Comparison of ENCODE assay signal across 17 cellular contexts in genomic region chr10:132107211-132107946, GRCh38. TPM values are rescaled to one million over a fixed set of nuclear protein-coding genes. Genes with fewer than 3 reads are reported as not detected.
DNase-seq lines count a peak whose midpoint lies in the region; ATAC-seq and TF ChIP-seq lines count a peak whose summit lies in the region.
"Had no signal": no experiment of that assay in that cellular context is flagged by ENCODE, and none has a peak within 500 bp of the region (broad histone marks: within the 10 kb centered on the region; RNA-seq: fewer than 3 reads in every experiment).

No MANE protein-coding gene starts in this region.

- H3K4me1 ChIP-seq in H9 (ENCODE audit: insufficient read depth, low read length) = no peaks in the 10 kb centered on the region
- no peaks in the 10 kb centered on the region for H3K4me1 ChIP-seq in endodermal cell (ENCODE audit: control insufficient read depth, insufficient read depth, low read length)
- H3K4me1 ChIP-seq: Caco-2, suprapubic skin had no signal

- H2AK5ac ChIP-seq in H9 (ENCODE audit: insufficient read length, low read length) = no peak overlapping the region

- intact Hi-C loops in posterior cingulate gyrus (cut with DNase I) = loop anchor here (5.0 kb wide), 1 partner anchor 35 kb away; no protein-coding TSS in a partner anchor

- H3K27me3 Mint-ChIP-seq in H9 (ENCODE audit: low read depth) (peaks cover 1% of the 10 kb centered on the region; the same call in 1 of the 2 replicates), endodermal cell (ENCODE audit: insufficient read depth) (peaks cover 40% of the 10 kb centered on the region)

- no peaks in the 10 kb centered on the region for H3K79me1 ChIP-seq in H9 (ENCODE audit: insufficient read depth, low read depth, low read length, poor library complexity, severe bottlenecking)

- H3K9me3 Mint-ChIP-seq in H9 (no peaks in the 10 kb centered on the region), endodermal cell (no peaks in the 10 kb centered on the region)

- H3K36me3 ChIP-seq in endodermal cell (ENCODE audit: control insufficient read depth, insufficient read depth, low read length) = no peaks in the 10 kb centered on the region
- H3K36me3 ChIP-seq: suprapubic skin had no signal

- H4K8ac ChIP-seq in H9 (replicated peaks; ENCODE audit: insufficient read length, low read depth, low read length) = no peak overlapping the region

- no peaks in the 10 kb centered on the region for H3K79me2 ChIP-seq in H9 (ENCODE audit: insufficient read depth, low read length)

- no peak overlapping the region for H3K18ac ChIP-seq in H9 (ENCODE audit: insufficient read length, low read depth, low read length)

- no peak overlapping the region for H2BK12ac ChIP-seq in H9 (ENCODE audit: insufficient read length, low read depth, low read length)

- H3K27me3 ChIP-seq in H9 (ENCODE audit: insufficient read depth, low read length) = no peaks in the 10 kb centered on the region
- no peaks in the 10 kb centered on the region for H3K27me3 ChIP-seq in endodermal cell (ENCODE audit: control insufficient read depth, insufficient read depth, low read length, poor library complexity, severe bottlenecking)
- H3K27me3 ChIP-seq: suprapubic skin had no signal

- H4K20me1 ChIP-seq in H9 (ENCODE audit: control insufficient read depth, insufficient read depth, insufficient read length) = no peaks in the 10 kb centered on the region

- H2BK5ac ChIP-seq in H9 (ENCODE audit: insufficient read length, low read length) = no peak overlapping the region

- DNase-seq in DMS79 treated with DMSO at 0.1 percent for 48 hours (lab: John Stamatoyannopoulos, UW) (peak; percentile 17), DMS79 (lab: John Stamatoyannopoulos, UW) (no peak), H9 (peak; percentile 23), endodermal cell (peak; percentile 36), posterior cingulate gyrus (peak in 6 of 10 donors; percentile 11 to 89 (median 59)), NK-92 (lab: John Stamatoyannopoulos, UW; ENCODE audit: unreplicated experiment) (no peak), NCI-H1048 (lab: John Stamatoyannopoulos, UW) (no peak)
- DNase-seq: 8988T, amniotic stem cell, HCEC 1CT, NCI-H2107 had no signal

- H3K56ac ChIP-seq in H9 (ENCODE audit: insufficient read length, low read depth, low read length) = no peak overlapping the region

- H3K27ac ChIP-seq in H9 (ENCODE audit: insufficient read length, low read depth, low read length) (no peak overlapping the region), endodermal cell (ENCODE audit: low read depth, low read length) (no peak overlapping the region)
- H3K27ac ChIP-seq: HL-60, SK-N-MC, suprapubic skin had no signal

- no peak overlapping the region for H2BK20ac ChIP-seq in H9 (ENCODE audit: low read depth, low read length, poor library complexity, severe bottlenecking)

- H3K9ac ChIP-seq in H9 (ENCODE audit: extremely low read depth, insufficient read length, low read length) (no peak overlapping the region), endodermal cell (ENCODE audit: extremely low read depth, low read length, poor library complexity, severe bottlenecking) (no peak overlapping the region)

- TF ChIP-seq CTCF in H9 (conservative IDR thresholded peaks at IDR 0.05) = no peak
- TF ChIP-seq CTCF in endodermal cell (conservative IDR thresholded peaks at IDR 0.05) = no peak

- no peaks in the 10 kb centered on the region for H3K23me2 ChIP-seq in H9 (ENCODE audit: insufficient read length, low read depth, low read length, poor library complexity, severe bottlenecking)

- no peak overlapping the region for H3T11ph ChIP-seq in H9 (ENCODE audit: low read length)

- no peak overlapping the region for H4K5ac ChIP-seq in H9 (ENCODE audit: insufficient read length, low read depth, low read length)

- ATAC-seq in GM19467 (IDR thresholded peaks at IDR 0.05; ENCODE audit: unreplicated experiment) = no peak

- no peak overlapping the region for H3K4me2 ChIP-seq in H9 (ENCODE audit: insufficient read depth, insufficient read length, low read length)

- no peak overlapping the region for H4K91ac ChIP-seq in H9 (ENCODE audit: insufficient read length, low read depth, low read length)

- no peaks in the 10 kb centered on the region for H3K4me1 Mint-ChIP-seq in H9
- peaks cover 10% of the 10 kb centered on the region for H3K4me1 Mint-ChIP-seq in endodermal cell

- no peaks in the 10 kb centered on the region for H3K9me3 ChIP-seq in H9 (ENCODE audit: control insufficient read depth, low read depth, low read length)
- H3K9me3 ChIP-seq in endodermal cell (ENCODE audit: control insufficient read depth, low read length) = no peaks in the 10 kb centered on the region
- H3K9me3 ChIP-seq: Caco-2, suprapubic skin had no signal

- H3K4me3 ChIP-seq in endodermal cell (ENCODE audit: low read length) = no peak overlapping the region
- H3K4me3 ChIP-seq: SK-N-MC, suprapubic skin had no signal

- H3K4me3 Mint-ChIP-seq in H9 (no peak overlapping the region), endodermal cell (no peak overlapping the region)

- WGBS in H9 (ENCODE audit: extremely low coverage, insufficient read length, low lambda C conversion rate) = no CpG with 5 or more reads among the region's 27 CpGs
- WGBS in endodermal cell (ENCODE audit: insufficient coverage in 1 of 2, insufficient read length in 1 of 2), 2 experiments = 94 to 95% methylated on average over 26 to 27 of the region's 27 CpGs

- H3K36me3 Mint-ChIP-seq in H9 (ENCODE audit: insufficient read depth in 1 of 3, low read depth in 3 of 3) = peaks cover 0 to 2% (median 0%) of the 10 kb centered on the region in 3 experiments; a peak in 1 of 7 replicates
- no peaks in the 10 kb centered on the region for H3K36me3 Mint-ChIP-seq in endodermal cell (ENCODE audit: low read depth)

- H2BK120ac ChIP-seq in H9 (ENCODE audit: low read depth, low read length, poor library complexity, severe bottlenecking) = no peak overlapping the region

- no peak overlapping the region for H3K4ac ChIP-seq in H9 (ENCODE audit: low read depth, low read length)

- H3K27ac Mint-ChIP-seq in H9 (no peak overlapping the region), endodermal cell (no peak overlapping the region)

- no peak overlapping the region; the same call in 1 of the 2 replicates for H3K14ac ChIP-seq in H9 (ENCODE audit: insufficient read depth, low read length)

- H3K23ac ChIP-seq in H9 (ENCODE audit: insufficient read length, low read depth, low read length) = no peak overlapping the region

- H2AFZ ChIP-seq in H9 (ENCODE audit: low read length) = no peak overlapping the region

- no peak overlapping the region for H2BK15ac ChIP-seq in H9 (ENCODE audit: low read depth, low read length)

RNA-seq across cellular contexts. Expression of gene JAKMIP3, which starts 41.6 kb away (rescaled TPM):
- 0.50 and 0.55 TPM in 2 replicates for total RNA-seq in H9 (2021)
- under 1 TPM; 0.95 to 0.99 TPM for total RNA-seq in endodermal cell
- polyA plus RNA-seq in endodermal cell (2013, experiment 1 of 2) = 1.0 TPM
- 0.87 TPM for polyA plus RNA-seq in endodermal cell (2013, experiment 2 of 2)
- total RNA-seq: LHCN-M2 had no signal

Comparison
In these comparisons a context has a peak if more than half of its experiments do, and no peak if none do; other contexts are left out.
1. DNase-seq: peak in DMS79 treated with DMSO at 0.1 percent for 48 hours (single experiment), H9 (single experiment), endodermal cell (single experiment) and posterior cingulate gyrus (6 of 10); none in DMS79 (single experiment), NK-92 (single experiment) and NCI-H1048 (single experiment).